7 cellular contexts compared by ENCODE assay signal in genomic region chr1:43648448-43648847, GRCh38. TPM values are rescaled to one million over a fixed set of nuclear protein-coding genes. Genes with fewer than 3 reads are reported as not detected.
DNase-seq lines count a peak whose midpoint lies in the region; ATAC-seq and TF ChIP-seq lines count a peak whose summit lies in the region.

No MANE protein-coding gene starts in this region.

- H2AFZ ChIP-seq in mammary epithelial cell (ENCODE audit: low read depth, low read length): peak overlapping the region; percentile 70
- H2AFZ ChIP-seq in osteoblast (ENCODE audit: low read length): no peak overlapping the region

- H3K79me2 ChIP-seq in mammary epithelial cell (ENCODE audit: insufficient read depth, low read length) (peaks cover 28% of the 10 kb centered on the region), osteoblast (ENCODE audit: insufficient read depth, low read length) (peaks cover 31% of the 10 kb centered on the region)

- no peaks in the 10 kb centered on the region for H3K9me3 ChIP-seq in NT2/D1 (ENCODE audit: insufficient read depth, low read length)
- H3K9me3 ChIP-seq in mammary epithelial cell (replicated peaks; ENCODE audit: insufficient read depth, low read length): no peaks in the 10 kb centered on the region
- no peaks in the 10 kb centered on the region for H3K9me3 ChIP-seq in osteoblast (ENCODE audit: low read depth, low read length)

- in situ Hi-C loops in mammary epithelial cell (cut with MboI; ENCODE audit: low sequenced_read_pairs in 2 of 2): no loop called here

- CTCF ChIA-PET in mammary epithelial cell (lab: Charles Lee; ENCODE audit: low non-redundant PET): interaction anchor here (0.7 kb wide), 1 partner anchor 116 kb away, joined by 9 read pairs; no protein-coding TSS in a partner anchor

- H3K4me1 ChIP-seq in NT2/D1 (ENCODE audit: insufficient read depth, insufficient read length) (peaks cover under 1% of the 10 kb centered on the region), mammary epithelial cell (ENCODE audit: insufficient read depth, low read length) (peaks cover 30% of the 10 kb centered on the region), osteoblast (ENCODE audit: insufficient read depth, low read length) (peaks cover 10% of the 10 kb centered on the region)

- intact Hi-C loops in mammary epithelial cell (cut with micrococcal nuclease): no loop called here

- H3K4me3 ChIP-seq in NT2/D1 (ENCODE audit: insufficient read length, low read depth) (no peak overlapping the region), mammary epithelial cell (replicated peaks in 1 of 3; ENCODE audit: insufficient read depth in 1 of 3, low read depth in 2 of 3, low read length in 3 of 3) (no peak overlapping the region), osteoblast (ENCODE audit: insufficient read depth, low read length) (no peak overlapping the region)

- WGBS in mammary epithelial cell (ENCODE audit: low coverage, missing lambda C conversion rate): 6% methylated on average over 5 of the region's 5 CpGs

- H3K4me2 ChIP-seq in mammary epithelial cell (ENCODE audit: insufficient read depth, low read depth, low read length) (peak overlapping the region; percentile 62), osteoblast (ENCODE audit: insufficient read depth, low read length) (peak overlapping the region; percentile 98)

- DNase-seq in GM03348 (ENCODE audit: low spot score) (peak; percentile 37), NT2/D1 (ENCODE audit: low read depth, low spot score) (no peak), mammary epithelial cell (peak; percentile 70), osteoblast (ENCODE audit: insufficient read length, low spot score, missing footprints) (peak; percentile 35), NCI-H128 (lab: John Stamatoyannopoulos, UW; ENCODE audit: unreplicated experiment) (no peak), HCEC 1CT (no peak)

- H3K36me3 ChIP-seq in NT2/D1 (ENCODE audit: insufficient read depth, insufficient read length, low read length): peaks cover 5% of the 10 kb centered on the region
- H3K36me3 ChIP-seq in mammary epithelial cell (ENCODE audit: insufficient read depth, low read length): no peaks in the 10 kb centered on the region
- peaks cover under 1% of the 10 kb centered on the region for H3K36me3 ChIP-seq in osteoblast (ENCODE audit: insufficient read depth, low read length)

- no peak for ATAC-seq in GM18520 (IDR thresholded peaks at IDR 0.05; ENCODE audit: unreplicated experiment)

- H3K27me3 ChIP-seq in NT2/D1 (ENCODE audit: insufficient read depth, insufficient read length): no peaks in the 10 kb centered on the region
- H3K27me3 ChIP-seq in mammary epithelial cell (ENCODE audit: insufficient read depth, low read length): no peaks in the 10 kb centered on the region
- peaks cover 8% of the 10 kb centered on the region for H3K27me3 ChIP-seq in osteoblast (ENCODE audit: insufficient read depth, low read length)

- H3K27ac ChIP-seq in mammary epithelial cell (ENCODE audit: insufficient read depth, low read depth, low read length): peak overlapping the region; percentile 92
- H3K27ac ChIP-seq in osteoblast (ENCODE audit: low read depth, low read length): peak overlapping the region; percentile 20

- dilution Hi-C loops in mammary epithelial cell (cut with HindIII; ENCODE audit: low sequenced_read_pairs): no loop called here

- BruUV-seq in mammary epithelial cell (replicated peaks; lab: Mats Ljungman, UMichigan): no TSS peak

- H4K20me1 ChIP-seq in mammary epithelial cell (ENCODE audit: insufficient read depth, low read length) (no peaks in the 10 kb centered on the region), osteoblast (ENCODE audit: insufficient read depth, low read length) (peaks cover 27% of the 10 kb centered on the region)

- no peak for TF ChIP-seq CTCF in mammary epithelial cell (conservative IDR thresholded peaks at IDR 0.05 in 1 of 2, IDR thresholded peaks at IDR 0.05 in 1 of 2; ENCODE audit: extremely low read depth in 1 of 2, insufficient read depth in 1 of 2, low read depth in 1 of 2, low read length in 2 of 2)
- TF ChIP-seq CTCF in osteoblast (IDR thresholded peaks at IDR 0.05; ENCODE audit: extremely low read depth, low read depth, low read length): no peak

- peak overlapping the region; percentile 61 for H3K9ac ChIP-seq in NT2/D1 (ENCODE audit: insufficient read length, low read depth)
- H3K9ac ChIP-seq in mammary epithelial cell (ENCODE audit: insufficient read depth, low read length): peak overlapping the region; percentile 23

RNA-seq across cellular contexts. Expression of gene KDM4A, which starts 1.5 kb away (rescaled TPM):
- total RNA-seq in mammary epithelial cell (10 to 100 TPM; 52.5 to 59.7 TPM), osteoblast (47.0 and 47.4 TPM in 2 replicates)
- 18.3 TPM for polyA plus RNA-seq in mammary epithelial cell
- polyA minus RNA-seq in mammary epithelial cell: 85.9 TPM

RNA-seq across cellular contexts. Expression of gene ST3GAL3, which starts 58.9 kb away (rescaled TPM):
- total RNA-seq in mammary epithelial cell: 10 to 100 TPM; 10.7 to 20.2 TPM
- 7.8 TPM for polyA plus RNA-seq in mammary epithelial cell
- polyA minus RNA-seq in mammary epithelial cell: 60.4 TPM
- total RNA-seq in osteoblast: 18.0 and 18.5 TPM in 2 replicates

Comparison
In these comparisons a context has a peak if more than half of its experiments do, and no peak if none do; other contexts are left out.
1. DNase-seq: peak in GM03348 (single experiment), mammary epithelial cell (single experiment) and osteoblast (single experiment); none in NT2/D1 (single experiment), NCI-H128 (single experiment) and HCEC 1CT (single experiment).